ENCODE assay signal across 8 cellular contexts in the genomic region with DNA sequence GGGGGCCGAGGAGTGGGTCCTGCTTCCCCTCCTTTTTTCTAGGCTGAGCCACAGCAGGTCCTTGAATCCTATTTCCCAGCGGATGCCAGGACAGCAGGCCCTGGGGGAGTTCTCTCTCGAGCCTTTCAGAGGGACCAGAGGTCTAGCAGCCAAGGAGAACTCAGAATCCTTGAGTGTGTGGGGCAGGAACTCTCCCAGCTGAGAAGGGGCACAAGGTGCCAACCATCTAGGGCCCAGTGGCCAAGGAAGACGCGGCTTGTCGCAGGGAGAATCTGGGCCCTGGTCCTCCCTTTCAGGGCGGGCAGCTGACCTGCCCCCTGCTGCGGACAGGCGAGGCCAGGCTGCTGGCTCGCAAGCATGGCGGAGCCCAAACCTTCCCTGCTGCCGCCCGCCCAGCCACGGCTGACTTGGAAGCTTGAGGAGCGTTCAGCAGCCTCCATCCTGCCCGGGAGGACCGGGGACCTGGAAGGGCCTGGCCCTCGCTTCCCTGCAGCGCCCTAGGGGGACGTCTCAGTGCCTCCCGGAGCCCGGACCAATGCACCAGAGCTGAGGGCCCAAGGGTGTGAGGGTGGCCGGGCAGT. TPM values are rescaled to one million over a fixed set of nuclear protein-coding genes. Genes with fewer than 3 reads are reported as not detected.
DNase-seq lines count a peak whose midpoint lies in the region; ATAC-seq and TF ChIP-seq lines count a peak whose summit lies in the region.

No MANE protein-coding gene starts in this region.

- H4K20me1 ChIP-seq in OCI-LY3 (ENCODE audit: insufficient read depth, low read length) = no peaks in the 10 kb centered on the region

- H3K9me3 Mint-ChIP-seq in chondrocyte (ENCODE audit: low read depth) = no peaks in the 10 kb centered on the region
- no peaks in the 10 kb centered on the region for H3K9me3 Mint-ChIP-seq in mesothelial cell of epicardium

- H3K4me3 ChIP-seq in ACC112 (ENCODE audit: low read depth, low read length) (peak overlapping the region; percentile 98), OCI-LY3 (ENCODE audit: low read length) (peak overlapping the region; percentile 97), urinary bladder (ENCODE audit: low read depth, low read length) (peak overlapping the region; percentile 47)

- H2AFZ ChIP-seq in ACC112 (ENCODE audit: low read length, unreplicated experiment) = no peak overlapping the region
- H2AFZ ChIP-seq in OCI-LY3 (ENCODE audit: low read depth, low read length) = no peak overlapping the region

- H3K4me1 ChIP-seq in ACC112 (ENCODE audit: control insufficient read depth, insufficient read depth, low read length, unreplicated experiment) (peaks cover 19% of the 10 kb centered on the region), OCI-LY3 (ENCODE audit: low read length) (peaks cover 11% of the 10 kb centered on the region), urinary bladder (ENCODE audit: insufficient read depth) (peaks cover 4% of the 10 kb centered on the region)

- H3K27me3 ChIP-seq in ACC112 (ENCODE audit: insufficient read depth, low read length) (no peaks in the 10 kb centered on the region), OCI-LY3 (ENCODE audit: low read depth, low read length) (no peaks in the 10 kb centered on the region)

- peak overlapping the region; percentile 93 for H3K27ac Mint-ChIP-seq in chondrocyte (ENCODE audit: unreplicated experiment)
- H3K27ac Mint-ChIP-seq in mesothelial cell of epicardium = peak overlapping the region; percentile 95

- H3K9me3 ChIP-seq in OCI-LY3 (ENCODE audit: insufficient read depth, low read length) = no peaks in the 10 kb centered on the region

- peaks cover 25% of the 10 kb centered on the region for H3K79me2 ChIP-seq in ACC112 (ENCODE audit: control insufficient read depth, insufficient read depth, low read length, unreplicated experiment)
- peaks cover 20% of the 10 kb centered on the region for H3K79me2 ChIP-seq in OCI-LY3 (ENCODE audit: low read length)

- H3K27ac ChIP-seq in ACC112 (ENCODE audit: low read depth, low read length) = peak overlapping the region; percentile 94
- H3K27ac ChIP-seq in OCI-LY3 (ENCODE audit: low read length) = peak overlapping the region; percentile 56
- peak overlapping the region; percentile 98 for H3K27ac ChIP-seq in urinary bladder (ENCODE audit: low read depth)

- H3K36me3 Mint-ChIP-seq in chondrocyte (ENCODE audit: low read depth) (peaks cover 8% of the 10 kb centered on the region), mesothelial cell of epicardium (peaks cover 7% of the 10 kb centered on the region)

- H3K9ac ChIP-seq in OCI-LY3 (ENCODE audit: low read length) = peak overlapping the region; percentile 82

- TF ChIP-seq CTCF in OCI-LY3 (IDR thresholded peaks at IDR 0.05; ENCODE audit: low read depth, low read length) (no peak), chondrocyte (IDR thresholded peaks at IDR 0.05) (no peak), mesothelial cell of epicardium (IDR thresholded peaks at IDR 0.05; ENCODE audit: unreplicated experiment) (no peak)

- ATAC-seq in GM19324 (IDR thresholded peaks at IDR 0.05; ENCODE audit: low FRiP score, unreplicated experiment) = peak; percentile 21

- 0 out of 2 replicates have a peak, but pooled peaks cover 5% of the 10 kb centered on the region for H3K36me3 ChIP-seq in ACC112 (ENCODE audit: insufficient read depth, low read length)
- peaks cover 3% of the 10 kb centered on the region for H3K36me3 ChIP-seq in OCI-LY3 (replicated peaks; ENCODE audit: low read depth, low read length)
- peaks cover 9% of the 10 kb centered on the region for H3K36me3 ChIP-seq in urinary bladder (ENCODE audit: insufficient read depth)

- H3K4me3 Mint-ChIP-seq in chondrocyte (ENCODE audit: unreplicated experiment) = peak overlapping the region; percentile 86
- H3K4me3 Mint-ChIP-seq in mesothelial cell of epicardium = peak overlapping the region; percentile 86

- WGBS in urinary bladder = 8% methylated on average over 23 of the region's 23 CpGs

- no peaks in the 10 kb centered on the region for H3K27me3 Mint-ChIP-seq in chondrocyte (ENCODE audit: low read depth)
- H3K27me3 Mint-ChIP-seq in mesothelial cell of epicardium (ENCODE audit: low read depth) = no peaks in the 10 kb centered on the region

- no peak for DNase-seq in chondrocyte (ENCODE audit: low spot score)
- DNase-seq in mesothelial cell of epicardium (ENCODE audit: low spot score in 2 of 2, unreplicated experiment in 2 of 2) = no peak
- no peak for DNase-seq in superior temporal gyrus (ENCODE audit: extremely low spot score)
- DNase-seq in DMS79 treated with DMSO at 0.1 percent for 48 hours (lab: John Stamatoyannopoulos, UW) = no peak

- H3K4me2 ChIP-seq in OCI-LY3 (ENCODE audit: low read length) = peak overlapping the region; percentile 70

- H3K4me1 Mint-ChIP-seq in chondrocyte (ENCODE audit: low read depth) (peaks cover 23% of the 10 kb centered on the region), mesothelial cell of epicardium (peaks cover 18% of the 10 kb centered on the region)

RNA-seq across cellular contexts. Expression of a gene that starts 1.0 kb away (rescaled TPM):
- total RNA-seq in chondrocyte (44.1 to 55.2 TPM (median 52.2 TPM) in 3 replicates), mesothelial cell of epicardium (79.3 to 84.7 TPM (median 82.2 TPM) in 3 replicates), urinary bladder (16.6 TPM)
- 61.7 TPM for polyA plus RNA-seq in urinary bladder

RNA-seq across cellular contexts. Expression of a gene that starts 22.5 kb away (rescaled TPM):
- total RNA-seq in chondrocyte (403 to 442 TPM (median 441 TPM) in 3 replicates), mesothelial cell of epicardium (409 to 415 TPM (median 410 TPM) in 3 replicates), urinary bladder (251 TPM)
- 1,145 TPM for polyA plus RNA-seq in urinary bladder

RNA-seq across cellular contexts. Expression of a gene that starts 44.7 kb away (rescaled TPM):
- total RNA-seq in chondrocyte (not detected in 3 replicates), mesothelial cell of epicardium (6.9 to 7.7 TPM (median 7.2 TPM) in 3 replicates), urinary bladder (0.11 TPM)
- 0.05 TPM for polyA plus RNA-seq in urinary bladder

RNA-seq across cellular contexts. Expression of a gene that starts 45.2 kb away (rescaled TPM):
- total RNA-seq in chondrocyte (0.41 TPM in 1 of 3 replicates, not detected in the others), mesothelial cell of epicardium (6.9 to 8.5 TPM (median 8.4 TPM) in 3 replicates), urinary bladder (6.3 TPM)
- polyA plus RNA-seq in urinary bladder = 9.1 TPM

Comparison
In these comparisons a context has a peak if more than half of its experiments do, and no peak if none do; other contexts are left out.
1. H3K4me3 ChIP-seq: peak in every context shown above with its lines; median percentile 98 in ACC112; 97 in OCI-LY3; 47 in urinary bladder.